Comparison of ENCODE assay signal across 2 cellular contexts in genomic region chr1:181045946-181046345, GRCh38. TPM values are rescaled to one million over a fixed set of nuclear protein-coding genes. Genes with fewer than 3 reads are reported as not detected.
"Had no signal": no experiment of that assay in that cellular context is flagged by ENCODE, and none has a peak within 500 bp of the region (broad histone marks: within the 10 kb centered on the region; RNA-seq: fewer than 3 reads in every experiment).

No MANE protein-coding gene starts in this region.

RNA-seq across cellular contexts. Expression of gene MR1, which starts 12.2 kb away (rescaled TPM):
- total RNA-seq: GM23338, H1 had no signal
